Comparison of ENCODE assay signal across 1 cellular context in genomic region chr2:227499971-227500630, GRCh38.
TF ChIP-seq lines count a peak whose summit lies in the region.

No MANE protein-coding gene starts in this region.

TF ChIP-seq in GM23338, 12 proteins besides CTCF, POLR2A, EP300 and RAD21:
- TF ChIP-seq REST (IDR thresholded peaks at IDR 0.05; ENCODE audit: unreplicated experiment) (no peak), POLR2AphosphoS5 (IDR thresholded peaks at IDR 0.05; ENCODE audit: low read depth) (no peak), EZH2phosphoT487 (IDR thresholded peaks at IDR 0.05; ENCODE audit: unreplicated experiment) (no peak), ZNF114 (CRISPR knock-in tag; IDR thresholded peaks at IDR 0.05) (no peak), ZNF331 (CRISPR knock-in tag; IDR thresholded peaks at IDR 0.05; ENCODE audit: low read depth) (no peak), NANOG (IDR thresholded peaks at IDR 0.05; ENCODE audit: borderline replicate concordance) (no peak), ETS1 (IDR thresholded peaks at IDR 0.05) (no peak), JUNB (IDR thresholded peaks at IDR 0.05; ENCODE audit: unreplicated experiment) (no peak), ZNF462 (CRISPR knock-in tag; IDR thresholded peaks at IDR 0.05) (no peak), EZH2 (IDR thresholded peaks at IDR 0.05; ENCODE audit: low read depth, unreplicated experiment) (no peak), CREB1 (CRISPR knock-in tag; IDR thresholded peaks at IDR 0.05; ENCODE audit: low read depth) (no peak), STAT1 (IDR thresholded peaks at IDR 0.05; ENCODE audit: unreplicated experiment) (no peak)
